2 cellular contexts compared by ENCODE assay signal in genomic region chr3:156635973-156636372, GRCh38.
TF ChIP-seq lines count a peak whose summit lies in the region.

No MANE protein-coding gene starts in this region.

TF ChIP-seq in GM23338, 12 proteins besides CTCF, POLR2A, EP300 and RAD21:
- TF ChIP-seq ETS1 (IDR thresholded peaks at IDR 0.05): no peak
- no peak for TF ChIP-seq CREB1 (CRISPR knock-in tag; IDR thresholded peaks at IDR 0.05; ENCODE audit: low read depth)
- TF ChIP-seq, protein P1, sequence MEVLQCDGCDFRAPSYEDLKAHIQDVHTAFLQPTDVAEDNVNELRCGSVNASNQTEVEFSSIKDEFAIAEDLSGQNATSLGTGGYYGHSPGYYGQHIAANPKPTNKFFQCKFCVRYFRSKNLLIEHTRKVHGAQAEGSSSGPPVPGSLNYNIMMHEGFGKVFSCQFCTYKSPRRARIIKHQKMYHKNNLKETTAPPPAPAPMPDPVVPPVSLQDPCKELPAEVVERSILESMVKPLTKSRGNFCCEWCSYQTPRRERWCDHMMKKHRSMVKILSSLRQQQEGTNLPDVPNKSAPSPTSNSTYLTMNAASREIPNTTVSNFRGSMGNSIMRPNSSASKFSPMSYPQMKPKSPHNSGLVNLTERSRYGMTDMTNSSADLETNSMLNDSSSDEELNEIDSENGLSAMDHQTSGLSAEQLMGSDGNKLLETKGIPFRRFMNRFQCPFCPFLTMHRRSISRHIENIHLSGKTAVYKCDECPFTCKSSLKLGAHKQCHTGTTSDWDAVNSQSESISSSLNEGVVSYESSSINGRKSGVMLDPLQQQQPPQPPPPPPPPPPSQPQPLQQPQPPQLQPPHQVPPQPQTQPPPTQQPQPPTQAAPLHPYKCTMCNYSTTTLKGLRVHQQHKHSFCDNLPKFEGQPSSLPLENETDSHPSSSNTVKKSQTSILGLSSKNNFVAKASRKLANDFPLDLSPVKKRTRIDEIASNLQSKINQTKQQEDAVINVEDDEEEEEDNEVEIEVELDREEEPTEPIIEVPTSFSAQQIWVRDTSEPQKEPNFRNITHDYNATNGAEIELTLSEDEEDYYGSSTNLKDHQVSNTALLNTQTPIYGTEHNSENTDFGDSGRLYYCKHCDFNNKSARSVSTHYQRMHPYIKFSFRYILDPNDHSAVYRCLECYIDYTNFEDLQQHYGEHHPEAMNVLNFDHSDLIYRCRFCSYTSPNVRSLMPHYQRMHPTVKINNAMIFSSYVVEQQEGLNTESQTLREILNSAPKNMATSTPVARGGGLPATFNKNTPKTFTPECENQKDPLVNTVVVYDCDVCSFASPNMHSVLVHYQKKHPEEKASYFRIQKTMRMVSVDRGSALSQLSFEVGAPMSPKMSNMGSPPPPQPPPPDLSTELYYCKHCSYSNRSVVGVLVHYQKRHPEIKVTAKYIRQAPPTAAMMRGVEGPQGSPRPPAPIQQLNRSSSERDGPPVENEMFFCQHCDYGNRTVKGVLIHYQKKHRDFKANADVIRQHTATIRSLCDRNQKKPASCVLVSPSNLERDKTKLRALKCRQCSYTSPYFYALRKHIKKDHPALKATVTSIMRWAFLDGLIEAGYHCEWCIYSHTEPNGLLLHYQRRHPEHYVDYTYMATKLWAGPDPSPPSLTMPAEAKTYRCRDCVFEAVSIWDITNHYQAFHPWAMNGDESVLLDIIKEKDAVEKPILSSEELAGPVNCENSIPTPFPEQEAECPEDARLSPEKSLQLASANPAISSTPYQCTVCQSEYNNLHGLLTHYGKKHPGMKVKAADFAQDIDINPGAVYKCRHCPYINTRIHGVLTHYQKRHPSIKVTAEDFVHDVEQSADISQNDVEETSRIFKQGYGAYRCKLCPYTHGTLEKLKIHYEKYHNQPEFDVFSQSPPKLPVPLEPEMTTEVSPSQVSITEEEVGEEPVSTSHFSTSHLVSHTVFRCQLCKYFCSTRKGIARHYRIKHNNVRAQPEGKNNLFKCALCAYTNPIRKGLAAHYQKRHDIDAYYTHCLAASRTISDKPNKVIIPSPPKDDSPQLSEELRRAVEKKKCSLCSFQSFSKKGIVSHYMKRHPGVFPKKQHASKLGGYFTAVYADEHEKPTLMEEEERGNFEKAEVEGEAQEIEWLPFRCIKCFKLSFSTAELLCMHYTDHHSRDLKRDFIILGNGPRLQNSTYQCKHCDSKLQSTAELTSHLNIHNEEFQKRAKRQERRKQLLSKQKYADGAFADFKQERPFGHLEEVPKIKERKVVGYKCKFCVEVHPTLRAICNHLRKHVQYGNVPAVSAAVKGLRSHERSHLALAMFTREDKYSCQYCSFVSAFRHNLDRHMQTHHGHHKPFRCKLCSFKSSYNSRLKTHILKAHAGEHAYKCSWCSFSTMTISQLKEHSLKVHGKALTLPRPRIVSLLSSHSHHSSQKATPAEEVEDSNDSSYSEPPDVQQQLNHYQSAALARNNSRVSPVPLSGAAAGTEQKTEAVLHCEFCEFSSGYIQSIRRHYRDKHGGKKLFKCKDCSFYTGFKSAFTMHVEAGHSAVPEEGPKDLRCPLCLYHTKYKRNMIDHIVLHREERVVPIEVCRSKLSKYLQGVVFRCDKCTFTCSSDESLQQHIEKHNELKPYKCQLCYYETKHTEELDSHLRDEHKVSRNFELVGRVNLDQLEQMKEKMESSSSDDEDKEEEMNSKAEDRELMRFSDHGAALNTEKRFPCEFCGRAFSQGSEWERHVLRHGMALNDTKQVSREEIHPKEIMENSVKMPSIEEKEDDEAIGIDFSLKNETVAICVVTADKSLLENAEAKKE (CRISPR knock-in tag; IDR thresholded peaks at IDR 0.05): no peak

TF ChIP-seq in GM12878, 131 proteins besides CTCF, POLR2A, EP300 and RAD21 (continued from another document):
- TF ChIP-seq POU2F2 (IDR thresholded peaks at IDR 0.05; ENCODE audit: borderline replicate concordance, low read depth, low read length): no peak
- TF ChIP-seq NFYA (IDR thresholded peaks at IDR 0.05; ENCODE audit: borderline replicate concordance, low read depth, low read length): no peak
- TF ChIP-seq ZBTB40 (IDR thresholded peaks at IDR 0.05; ENCODE audit: borderline replicate concordance): no peak
- TF ChIP-seq RBBP5 (conservative IDR thresholded peaks at IDR 0.05): no peak
- TF ChIP-seq CBFB (IDR thresholded peaks at IDR 0.05; ENCODE audit: low read depth): no peak
- no peak for TF ChIP-seq CBX3 (IDR thresholded peaks at IDR 0.05; ENCODE audit: borderline replicate concordance, low read depth)
- TF ChIP-seq, protein P2, sequence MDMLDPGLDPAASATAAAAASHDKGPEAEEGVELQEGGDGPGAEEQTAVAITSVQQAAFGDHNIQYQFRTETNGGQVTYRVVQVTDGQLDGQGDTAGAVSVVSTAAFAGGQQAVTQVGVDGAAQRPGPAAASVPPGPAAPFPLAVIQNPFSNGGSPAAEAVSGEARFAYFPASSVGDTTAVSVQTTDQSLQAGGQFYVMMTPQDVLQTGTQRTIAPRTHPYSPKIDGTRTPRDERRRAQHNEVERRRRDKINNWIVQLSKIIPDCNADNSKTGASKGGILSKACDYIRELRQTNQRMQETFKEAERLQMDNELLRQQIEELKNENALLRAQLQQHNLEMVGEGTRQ (IDR thresholded peaks at IDR 0.05; ENCODE audit: borderline replicate concordance, low read depth, low read length): no peak
- TF ChIP-seq YY1 (IDR thresholded peaks at IDR 0.05; ENCODE audit: low read depth, low read length): no peak
- no peak for TF ChIP-seq BMI1 (IDR thresholded peaks at IDR 0.05; ENCODE audit: borderline replicate concordance)
- no peak for TF ChIP-seq HCFC1 (IDR thresholded peaks at IDR 0.05; ENCODE audit: low read length)
